In the genomic region with DNA sequence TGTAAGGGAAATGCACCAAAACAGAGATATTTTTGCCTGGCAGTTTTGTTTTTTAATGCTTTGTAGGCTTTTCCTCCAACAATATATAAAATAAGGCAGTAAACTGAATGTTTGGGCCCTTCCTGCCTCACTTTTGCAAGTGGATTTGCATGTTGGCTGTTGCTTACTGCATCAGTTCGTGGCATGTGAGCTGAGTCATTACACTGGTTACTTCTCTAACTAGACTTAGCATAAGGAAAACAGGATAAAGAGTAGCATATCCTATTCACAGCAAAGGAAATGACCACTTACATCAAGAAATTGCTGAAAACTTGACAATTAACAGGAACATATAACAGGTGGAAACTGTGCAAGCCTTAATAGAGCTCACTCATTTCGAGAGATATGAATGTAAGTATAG, we compare ENCODE assay signal across 29 cellular contexts.
DNase-seq lines count a peak whose midpoint lies in the region; ATAC-seq and TF ChIP-seq lines count a peak whose summit lies in the region.
"Had no signal": no experiment of that assay in that cellular context is flagged by ENCODE, and none has a peak within 500 bp of the region (broad histone marks: within the 10 kb centered on the region; RNA-seq: fewer than 3 reads in every experiment).

No MANE protein-coding gene starts in this region.

- TF ChIP-seq POLR2A in IMR-90 (IDR thresholded peaks at IDR 0.05; ENCODE audit: low read depth, low read length): no peak

- no peak overlapping the region for H3K4ac ChIP-seq in IMR-90 (ENCODE audit: low read depth, low read length)

- DNase-seq in AG04449 (ENCODE audit: low read depth, low spot score) (peak; percentile 29), IMR-90 (peak; percentile 79), astrocyte of the hippocampus (ENCODE audit: low read depth, low spot score) (peak; percentile 51), fibroblast of peridontal ligament (ENCODE audit: extremely low read depth) (peak; percentile 71), SJCRH30 (no peak)
- DNase-seq: activated CD4-positive, alpha-beta T cell treated with anti-CD3 and anti-CD28 coated beads, Interleukin-2, amount 50 U/mL, for 1 hour; activated CD8-positive, alpha-beta memory T cell treated with anti-CD3 and anti-CD28 coated beads, Interleukin-2, amount 10 ng/mL, durations not matched to agents 7 days and 5 days; activated naive CD4-positive, alpha-beta T cell treated with anti-CD3 and anti-CD28 coated beads, Interleukin-2, amount 50 U/mL, for 16 hours; AML-193; CD8-positive, alpha-beta T cell; DMS 273 treated with DMSO at 0.1 percent for 48 hours; heart left ventricle; Kasumi-1; left cardiac atrium; NCI-H1092; NCI-H187 treated with DMSO at 0.1 percent for 48 hours; NCI-H2227 treated with DMSO at 0.1 percent for 48 hours; NCI-H82; psoas muscle; stimulated activated CD8-positive, alpha-beta memory T cell treated with anti-CD3 and anti-CD28 coated beads, Interleukin-4, amount 100 ng/mL, for 48 hours; stomach; T-helper 2 cell; tibial artery; WERI-Rb-1 had no signal

- H4K8ac ChIP-seq in IMR-90 (ENCODE audit: low read depth in 2 of 2, low read length in 2 of 2): no peak overlapping the region

- H2BK15ac ChIP-seq in IMR-90 (ENCODE audit: low read depth, low read length): no peak overlapping the region

- H3K79me1 ChIP-seq in IMR-90 (ENCODE audit: low read depth in 1 of 2, low read length in 2 of 2): no peaks in the 10 kb centered on the region

- no CpG with 5 or more reads among the region's 2 CpGs for WGBS in IMR-90 (ENCODE audit: extremely low coverage in 2 of 2, insufficient read length in 1 of 2), 2 experiments

- no peak overlapping the region for H2BK5ac ChIP-seq in IMR-90 (ENCODE audit: low read depth, low read length, poor library complexity, severe bottlenecking)

- POLR2A ChIA-PET in AG04449 (lab: Yijun Ruan, JAX) (no interaction called here), IMR-90 (lab: Charles Lee; ENCODE audit: unreplicated experiment) (no interaction called here)

- intact Hi-C loops in IMR-90 (cut with micrococcal nuclease): no loop called here

- H3K9me1 ChIP-seq in IMR-90 (ENCODE audit: insufficient read depth, low read length): no peaks in the 10 kb centered on the region; the same call in 1 of the 2 replicates

- peak; percentile 82; the same call in 1 of the 2 replicates for ATAC-seq in IMR-90 (ENCODE audit: low read depth)
- ATAC-seq in GM21381 (IDR thresholded peaks at IDR 0.05; ENCODE audit: unreplicated experiment): no peak
- ATAC-seq in HG03025 (IDR thresholded peaks at IDR 0.05; ENCODE audit: low FRiP score, unreplicated experiment): no peak
- ATAC-seq in GM18520 (IDR thresholded peaks at IDR 0.05; ENCODE audit: unreplicated experiment): no peak
- ATAC-seq: activated CD8-positive, alpha-beta memory T cell treated with anti-CD3 and anti-CD28 coated beads, Interleukin-2, amount 10 ng/mL, durations not matched to agents 7 days and 5 days; CD8-positive, alpha-beta T cell; heart left ventricle; left cardiac atrium; psoas muscle; SK-N-SH treated with all-trans-retinoic acid at 6 μM for 48 hours had no signal

- no peak overlapping the region for H2AK9ac ChIP-seq in IMR-90 (replicated peaks; ENCODE audit: low read depth, low read length, poor library complexity)

- H4K5ac ChIP-seq in IMR-90 (ENCODE audit: low read depth, low read length): no peak overlapping the region

- no peak overlapping the region for H3K14ac ChIP-seq in IMR-90 (replicated peaks; ENCODE audit: low read depth, low read length)

- H4K20me1 ChIP-seq in IMR-90 (ENCODE audit: insufficient read depth, low read length): no peaks in the 10 kb centered on the region

- H3K56ac ChIP-seq in IMR-90 (ENCODE audit: extremely low read depth, insufficient read depth, low read length): no peak overlapping the region

- no peak overlapping the region for H3K9ac ChIP-seq in IMR-90 (ENCODE audit: low read depth, low read length)

- no peak overlapping the region for H2AK5ac ChIP-seq in IMR-90 (ENCODE audit: low read depth, low read length)

- H3K27me3 ChIP-seq in IMR-90 (ENCODE audit: control insufficient read depth, insufficient read depth, low read length) (no peaks in the 10 kb centered on the region), SJCRH30 (no peaks in the 10 kb centered on the region)
- H3K27me3 ChIP-seq: heart left ventricle, stomach, tibial artery had no signal

- H3K4me3 ChIP-seq in AG04449 (ENCODE audit: low read depth, low read length): no peak overlapping the region
- no peak overlapping the region for H3K4me3 ChIP-seq in IMR-90 (ENCODE audit: insufficient read depth, low read depth, low read length)
- no peak overlapping the region for H3K4me3 ChIP-seq in SJCRH30
- H3K4me3 ChIP-seq: heart left ventricle, psoas muscle, stomach, tibial artery had no signal

- TF ChIP-seq CTCF in AG04449 (IDR thresholded peaks at IDR 0.05; ENCODE audit: insufficient read depth, low read length, missing control alignments) (no peak), IMR-90 (conservative IDR thresholded peaks at IDR 0.05; ENCODE audit: low read depth, low read length) (no peak)

- BruUV-seq in IMR-90 (replicated peaks; lab: Mats Ljungman, UMichigan): no TSS peak

- in situ Hi-C loops in IMR-90 (cut with MboI; ENCODE audit: low sequenced_read_pairs): no loop called here

- no peak overlapping the region for H4K91ac ChIP-seq in IMR-90 (ENCODE audit: insufficient read depth, low read depth, low read length)

- peaks cover under 1% of the 10 kb centered on the region for H3K36me3 ChIP-seq in IMR-90 (ENCODE audit: control insufficient read depth, insufficient read depth, low read length)
- peaks cover 12% of the 10 kb centered on the region for H3K36me3 ChIP-seq in SJCRH30
- H3K36me3 ChIP-seq: tibial artery had no signal

- H3K4me1 ChIP-seq in IMR-90 (ENCODE audit: control insufficient read depth, insufficient read depth, low read length) (peaks cover 4% of the 10 kb centered on the region), SJCRH30 (peaks cover 11% of the 10 kb centered on the region)
- H3K4me1 ChIP-seq: heart left ventricle, stomach had no signal

- H2BK20ac ChIP-seq in IMR-90 (ENCODE audit: low read depth, low read length): no peak overlapping the region

- no peak overlapping the region for H2BK120ac ChIP-seq in IMR-90 (ENCODE audit: low read depth, low read length)

- H3K27ac ChIP-seq in IMR-90 (ENCODE audit: insufficient read depth, low read length) (no peak overlapping the region), SJCRH30 (no peak overlapping the region)
- H3K27ac ChIP-seq: 22Rv1, heart left ventricle, psoas muscle, stomach, tibial artery, WERI-Rb-1 had no signal

- CTCF ChIA-PET in AG04449 (lab: Yijun Ruan, JAX) (interaction anchor here (1.2 kb wide), 1 partner anchor 53 kb away, joined by 5 read pairs; no protein-coding TSS in a partner anchor), IMR-90 (lab: Yijun Ruan, JAX) (no interaction called here)

- H3K18ac ChIP-seq in IMR-90 (ENCODE audit: low read depth, low read length): no peak overlapping the region

- no peak overlapping the region for H2AFZ ChIP-seq in IMR-90 (replicated peaks; ENCODE audit: low read length, poor library complexity)

- no peak overlapping the region for H3K23ac ChIP-seq in IMR-90 (ENCODE audit: low read depth, low read length)

- no peaks in the 10 kb centered on the region for H3K9me3 ChIP-seq in IMR-90 (ENCODE audit: control insufficient read depth, insufficient read depth, low read length)
- H3K9me3 ChIP-seq in SJCRH30 (replicated peaks): 0 out of 2 replicates have a peak, but pooled peaks cover 3% of the 10 kb centered on the region
- H3K9me3 ChIP-seq: heart left ventricle, psoas muscle, stomach, tibial artery had no signal

- no peak for TF ChIP-seq RAD21 in IMR-90 (IDR thresholded peaks at IDR 0.05; ENCODE audit: low read length)

- no peak overlapping the region for H3K4me2 ChIP-seq in IMR-90 (ENCODE audit: low read depth, low read length)

- dilution Hi-C loops in IMR-90 (cut with HindIII; ENCODE audit: low sequenced_read_pairs, unreplicated experiment): no loop called here

TF ChIP-seq in IMR-90, 13 proteins besides CTCF, POLR2A, EP300 and RAD21:
- peak; percentile 24; the same call in 1 of the 2 replicates for TF ChIP-seq BHLHE40 (IDR thresholded peaks at IDR 0.05; ENCODE audit: low read depth, low read length)
- no peak for TF ChIP-seq NFE2L2 (IDR thresholded peaks at IDR 0.05; ENCODE audit: low read depth, low read length)
- no peak for TF ChIP-seq MAFK (IDR thresholded peaks at IDR 0.05; ENCODE audit: low read depth, low read length)
- TF ChIP-seq USF2 (IDR thresholded peaks at IDR 0.05; ENCODE audit: low read depth, low read length): no peak
- no peak for TF ChIP-seq MXI1 (IDR thresholded peaks at IDR 0.05; ENCODE audit: borderline replicate concordance, low read depth, low read length)
- TF ChIP-seq SMC3 (IDR thresholded peaks at IDR 0.05; ENCODE audit: low read depth, low read length): no peak
- TF ChIP-seq CEBPB (IDR thresholded peaks at IDR 0.05; ENCODE audit: low read depth, low read length): no peak

Comparison
In these comparisons a context has a peak if more than half of its experiments do, and no peak if none do; other contexts are left out.
1. DNase-seq: peak in AG04449 (single experiment), IMR-90 (single experiment), astrocyte of the hippocampus (single experiment) and fibroblast of peridontal ligament (single experiment); none in SJCRH30 (0 of 2).